In the genomic region with DNA sequence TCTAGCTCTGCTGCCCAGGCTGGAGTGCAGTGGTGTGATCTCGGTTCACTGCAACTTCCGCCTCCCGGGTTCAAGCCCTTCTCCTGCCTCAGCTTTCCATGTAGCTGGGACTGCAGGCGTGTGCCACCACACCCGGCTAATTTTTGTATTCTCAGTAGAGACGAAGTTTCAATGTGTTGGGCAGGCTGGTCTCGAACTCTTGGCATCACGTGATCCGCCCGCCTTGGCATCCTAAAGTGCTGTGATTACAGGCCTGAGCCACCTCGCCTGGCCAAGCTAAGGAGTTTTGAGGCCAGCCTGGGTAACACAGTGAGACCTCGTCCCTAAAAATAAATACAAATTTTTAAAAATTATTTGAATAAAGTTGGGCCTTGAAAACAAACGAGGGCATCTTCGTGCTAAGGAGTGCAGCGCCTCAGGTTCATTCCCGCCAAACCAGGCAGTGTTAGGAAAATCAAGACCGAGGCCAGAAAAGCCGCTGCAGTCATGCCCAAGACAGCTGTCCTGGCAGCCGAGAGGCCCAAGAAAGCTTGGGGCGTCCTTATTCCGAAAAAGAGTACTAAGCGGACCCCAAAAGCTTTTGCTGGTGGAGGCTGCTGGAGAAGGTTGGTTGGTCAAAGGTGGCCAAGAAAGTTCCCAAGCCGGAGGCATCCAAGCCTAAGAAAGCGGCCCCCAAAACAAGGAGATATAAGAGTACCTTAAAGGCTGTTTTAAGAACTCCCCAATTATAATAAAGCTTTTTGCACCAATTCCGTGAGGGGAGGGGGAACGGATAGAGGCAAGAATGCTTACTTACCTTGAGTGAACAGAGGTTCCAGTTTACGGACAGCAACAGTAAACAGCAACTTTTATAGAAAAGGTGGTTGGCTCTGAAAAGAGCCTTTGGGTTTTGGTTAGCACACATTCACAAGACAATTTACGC, we compare ENCODE assay signal across 7 cellular contexts.
DNase-seq lines count a peak whose midpoint lies in the region; ATAC-seq and TF ChIP-seq lines count a peak whose summit lies in the region.

No MANE protein-coding gene starts in this region.

- H3K4me3 ChIP-seq in NT2/D1 (ENCODE audit: insufficient read length, low read depth) (peak overlapping the region; percentile 68), lower lobe of right lung (peak overlapping the region; percentile 62)

- peak overlapping the region; percentile 89 for H3K9ac ChIP-seq in NT2/D1 (ENCODE audit: insufficient read length, low read depth)

- no peaks in the 10 kb centered on the region for H3K4me1 ChIP-seq in NT2/D1 (ENCODE audit: insufficient read depth, insufficient read length)
- peaks cover 13% of the 10 kb centered on the region for H3K4me1 ChIP-seq in lower lobe of right lung

- H3K4me1 Mint-ChIP-seq in brain, result peaks cover 50% of the 10 kb centered on the region
- peaks cover 24% of the 10 kb centered on the region for H3K4me1 Mint-ChIP-seq in type B pancreatic cell (ENCODE audit: unreplicated experiment)

- H3K9me3 ChIP-seq in NT2/D1 (ENCODE audit: insufficient read depth, low read length), result no peaks in the 10 kb centered on the region
- H3K9me3 ChIP-seq in lower lobe of right lung, result no peaks in the 10 kb centered on the region

- H3K36me3 Mint-ChIP-seq in brain (peaks cover 18% of the 10 kb centered on the region), type B pancreatic cell (no peaks in the 10 kb centered on the region)

- ATAC-seq in lower lobe of right lung, result no peak

- peaks cover 13% of the 10 kb centered on the region for H3K36me3 ChIP-seq in NT2/D1 (ENCODE audit: insufficient read depth, insufficient read length, low read length)
- no peaks in the 10 kb centered on the region for H3K36me3 ChIP-seq in lower lobe of right lung

- intact Hi-C loops in lower lobe of right lung (cut with DNase I), result no loop called here

- H3K4me3 Mint-ChIP-seq in brain (peak overlapping the region; percentile 89 to 97 (median 95)), type B pancreatic cell (peak overlapping the region; percentile 94)

- H3K27ac Mint-ChIP-seq in brain (peak overlapping the region; percentile 88 to 99 (median 96)), type B pancreatic cell (peak overlapping the region; percentile 98)

- H3K27me3 ChIP-seq in NT2/D1 (ENCODE audit: insufficient read depth, insufficient read length) (no peaks in the 10 kb centered on the region), lower lobe of right lung (ENCODE audit: low read depth) (peaks cover 46% of the 10 kb centered on the region)

- DNase-seq in H4 (ENCODE audit: low spot score) (peak; percentile 25), NT2/D1 (ENCODE audit: low read depth, low spot score) (no peak), lower lobe of right lung (no peak), type B pancreatic cell (ENCODE audit: extremely low spot score, unreplicated experiment) (no peak), NCI-H2029 (lab: John Stamatoyannopoulos, UW) (no peak), HuH-7.5 (ENCODE audit: low spot score) (no peak)

- H3K9me3 Mint-ChIP-seq in brain (peaks cover 0 to 3% (median 0%) of the 10 kb centered on the region in 5 experiments), type B pancreatic cell (no peaks in the 10 kb centered on the region)

- peak overlapping the region; percentile 97 for H3K27ac ChIP-seq in lower lobe of right lung

- H3K27me3 Mint-ChIP-seq in brain, result peaks cover 25% of the 10 kb centered on the region
- H3K27me3 Mint-ChIP-seq in type B pancreatic cell, result no peaks in the 10 kb centered on the region

- TF ChIP-seq CTCF in brain (conservative IDR thresholded peaks at IDR 0.05) (no peak), lower lobe of right lung (IDR thresholded peaks at IDR 0.05) (no peak), type B pancreatic cell (conservative IDR thresholded peaks at IDR 0.05) (no peak)
